ENCODE assay signal across 25 cellular contexts in genomic region chr7:55490099-55490498, GRCh38.
"Had no signal": no experiment of that assay in that cellular context is flagged by ENCODE, and none has a peak within 500 bp of the region (broad histone marks: within the 10 kb centered on the region; RNA-seq: fewer than 3 reads in every experiment).

No MANE protein-coding gene starts in this region.

- DNase-seq: activated CD4-positive, alpha-beta memory T cell treated with anti-CD3 and anti-CD28 coated beads for 36 hours; activated CD8-positive, alpha-beta memory T cell treated with anti-CD3 and anti-CD28 coated beads, Interleukin-2, amount 10 ng/mL, durations not matched to agents 7 days and 5 days; activated gamma-delta T cell; activated naive CD8-positive, alpha-beta T cell treated with anti-CD3 and anti-CD28 coated beads for 36 hours; activated T-cell treated with anti-CD3 and anti-CD28 coated beads, Interleukin-2, amount 50 U/mL, for 4 hours; amygdala; body of pancreas; cerebellar nuclear complex; effector memory CD4-positive, alpha-beta T cell; foreskin keratinocyte; glutamatergic neuron; hypothalamus; left ventricle myocardium inferior; mucosa of descending colon; naive thymus-derived CD8-positive, alpha-beta T cell; occipital lobe; stimulated activated CD4-positive, alpha-beta T cell treated with anti-CD3 and anti-CD28 coated beads, Interleukin-4, amount 100 ng/mL, for 4 hours; stimulated activated CD8-positive, alpha-beta memory T cell treated with anti-CD3 and anti-CD28 coated beads, Interleukin-4, amount 100 ng/mL, for 48 hours; stimulated activated naive CD8-positive, alpha-beta T cell treated with anti-CD3 and anti-CD28 coated beads, Interleukin-15, Interleukin-2, amounts not matched to agents 100 U/mL and 50 U/mL, for 24 hours; trophoblast cell had no signal

- H3K4me1 Mint-ChIP-seq: activated naive CD8-positive, alpha-beta T cell treated with anti-CD3 and anti-CD28 coated beads for 36 hours had no signal

- H3K4me1 ChIP-seq: body of pancreas, suprapubic skin had no signal

- H3K27ac Mint-ChIP-seq: activated CD4-positive, alpha-beta memory T cell treated with anti-CD3 and anti-CD28 coated beads for 36 hours; activated CD8-positive, alpha-beta memory T cell treated with anti-CD3 and anti-CD28 coated beads, Interleukin-2, amount 10 ng/mL, durations not matched to agents 7 days and 5 days; activated naive CD8-positive, alpha-beta T cell treated with anti-CD3 and anti-CD28 coated beads for 36 hours; dendritic cell treated with granulocyte-macrophage colony-stimulating factor and Interleukin-4, amounts not matched to agents 40 ng/mL and 50 ng/mL, for 4 days had no signal

- H3K27me3 ChIP-seq: body of pancreas, foreskin keratinocyte, right atrium auricular region, suprapubic skin had no signal

- H3K9me3 ChIP-seq: body of pancreas, left ventricle myocardium inferior, mucosa of descending colon, right atrium auricular region, suprapubic skin had no signal

- H3K27me3 Mint-ChIP-seq: activated CD4-positive, alpha-beta memory T cell treated with anti-CD3 and anti-CD28 coated beads for 36 hours; activated CD8-positive, alpha-beta memory T cell treated with anti-CD3 and anti-CD28 coated beads, Interleukin-2, amount 10 ng/mL, durations not matched to agents 7 days and 5 days; activated naive CD8-positive, alpha-beta T cell treated with anti-CD3 and anti-CD28 coated beads for 36 hours; dendritic cell treated with granulocyte-macrophage colony-stimulating factor and Interleukin-4, amounts not matched to agents 40 ng/mL and 50 ng/mL, for 4 days; naive thymus-derived CD8-positive, alpha-beta T cell had no signal

- ATAC-seq: activated CD4-positive, CD25-positive, alpha-beta regulatory T cell treated with anti-CD3 and anti-CD28 coated beads, Interleukin-2, amount 50 U/mL, for 24 hours; activated CD8-positive, alpha-beta memory T cell treated with anti-CD3 and anti-CD28 coated beads, Interleukin-2, amount 10 ng/mL, durations not matched to agents 7 days and 5 days; activated T-cell treated with anti-CD3 and anti-CD28 coated beads, Interleukin-2, amount 50 U/mL, for 4 hours; body of pancreas; foreskin keratinocyte; mucosa of descending colon; naive thymus-derived CD8-positive, alpha-beta T cell; stimulated activated naive CD8-positive, alpha-beta T cell treated with anti-CD3 and anti-CD28 coated beads, Interleukin-15, Interleukin-2, amounts not matched to agents 100 U/mL and 50 U/mL, for 24 hours had no signal

- H3K4me3 ChIP-seq: body of pancreas, left ventricle myocardium inferior, mucosa of descending colon, right atrium auricular region, skin epidermis, suprapubic skin had no signal

- H3K9me3 Mint-ChIP-seq: activated CD4-positive, alpha-beta memory T cell treated with anti-CD3 and anti-CD28 coated beads for 36 hours; activated naive CD8-positive, alpha-beta T cell treated with anti-CD3 and anti-CD28 coated beads for 36 hours; activated T-cell treated with anti-CD3 and anti-CD28 coated beads, Interleukin-2, amount 50 U/mL, for 4 hours; dendritic cell treated with granulocyte-macrophage colony-stimulating factor and Interleukin-4, amounts not matched to agents 40 ng/mL and 50 ng/mL, for 4 days; naive thymus-derived CD8-positive, alpha-beta T cell had no signal

- H3K4me3 Mint-ChIP-seq: activated CD4-positive, alpha-beta memory T cell treated with anti-CD3 and anti-CD28 coated beads for 36 hours; activated CD8-positive, alpha-beta memory T cell treated with anti-CD3 and anti-CD28 coated beads, Interleukin-2, amount 10 ng/mL, durations not matched to agents 7 days and 5 days; activated naive CD8-positive, alpha-beta T cell treated with anti-CD3 and anti-CD28 coated beads for 36 hours; activated T-cell treated with anti-CD3 and anti-CD28 coated beads, Interleukin-2, amount 50 U/mL, for 4 hours; dendritic cell treated with granulocyte-macrophage colony-stimulating factor and Interleukin-4, amounts not matched to agents 40 ng/mL and 50 ng/mL, for 4 days; naive thymus-derived CD8-positive, alpha-beta T cell had no signal

- H3K27ac ChIP-seq: body of pancreas, foreskin keratinocyte, left ventricle myocardium inferior, right atrium auricular region, skin epidermis, suprapubic skin had no signal
